In genomic region chr10:132185601-132186487, GRCh38 we compare ENCODE assay signal across 1 cellular context.
TF ChIP-seq lines count a peak whose summit lies in the region.

No MANE protein-coding gene starts in this region.

TF ChIP-seq in HepG2, 621 proteins besides CTCF, POLR2A, EP300 and RAD21 (continued from another document and continues in another):
- TF ChIP-seq, protein P1, sequence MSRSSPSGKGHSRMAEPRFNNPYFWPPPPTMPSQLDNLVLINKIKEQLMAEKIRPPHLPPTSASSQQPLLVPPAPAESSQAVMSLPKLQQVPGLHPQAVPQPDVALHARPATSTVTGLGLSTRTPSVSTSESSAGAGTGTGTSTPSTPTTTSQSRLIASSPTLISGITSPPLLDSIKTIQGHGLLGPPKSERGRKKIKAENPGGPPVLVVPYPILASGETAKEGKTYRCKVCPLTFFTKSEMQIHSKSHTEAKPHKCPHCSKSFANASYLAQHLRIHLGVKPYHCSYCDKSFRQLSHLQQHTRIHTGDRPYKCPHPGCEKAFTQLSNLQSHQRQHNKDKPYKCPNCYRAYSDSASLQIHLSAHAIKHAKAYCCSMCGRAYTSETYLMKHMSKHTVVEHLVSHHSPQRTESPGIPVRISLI (CRISPR knock-in tag; IDR thresholded peaks at IDR 0.05; ENCODE audit: borderline replicate concordance) = no peak
- no peak for TF ChIP-seq AKAP8 (CRISPR knock-in tag; IDR thresholded peaks at IDR 0.05)
- no peak for TF ChIP-seq TEAD3 (CRISPR knock-in tag; optimal IDR thresholded peaks at IDR 0.05; ENCODE audit: borderline replicate concordance)
- no peak for TF ChIP-seq ZNF883 (CRISPR knock-in tag; IDR thresholded peaks at IDR 0.05; ENCODE audit: not compliant biosample characterization)
- no peak for TF ChIP-seq ZNF382 (CRISPR knock-in tag; IDR thresholded peaks at IDR 0.05; ENCODE audit: borderline replicate concordance)
- peak; percentile 49; the same call in 1 of the 2 replicates for TF ChIP-seq MTF2 (CRISPR knock-in tag; IDR thresholded peaks at IDR 0.05; ENCODE audit: borderline replicate concordance)
- TF ChIP-seq ZNF350 (CRISPR knock-in tag; IDR thresholded peaks at IDR 0.05; ENCODE audit: borderline replicate concordance, low read depth) = no peak
- no peak for TF ChIP-seq ZMYM2 (CRISPR knock-in tag; IDR thresholded peaks at IDR 0.05)
- no peak for TF ChIP-seq ZNF737 (CRISPR knock-in tag; IDR thresholded peaks at IDR 0.05; ENCODE audit: borderline replicate concordance)
- TF ChIP-seq MATR3 (CRISPR knock-in tag; IDR thresholded peaks at IDR 0.05) = no peak
- no peak for TF ChIP-seq ZNF615 (CRISPR knock-in tag; IDR thresholded peaks at IDR 0.05; ENCODE audit: borderline replicate concordance)
- TF ChIP-seq, protein P2, sequence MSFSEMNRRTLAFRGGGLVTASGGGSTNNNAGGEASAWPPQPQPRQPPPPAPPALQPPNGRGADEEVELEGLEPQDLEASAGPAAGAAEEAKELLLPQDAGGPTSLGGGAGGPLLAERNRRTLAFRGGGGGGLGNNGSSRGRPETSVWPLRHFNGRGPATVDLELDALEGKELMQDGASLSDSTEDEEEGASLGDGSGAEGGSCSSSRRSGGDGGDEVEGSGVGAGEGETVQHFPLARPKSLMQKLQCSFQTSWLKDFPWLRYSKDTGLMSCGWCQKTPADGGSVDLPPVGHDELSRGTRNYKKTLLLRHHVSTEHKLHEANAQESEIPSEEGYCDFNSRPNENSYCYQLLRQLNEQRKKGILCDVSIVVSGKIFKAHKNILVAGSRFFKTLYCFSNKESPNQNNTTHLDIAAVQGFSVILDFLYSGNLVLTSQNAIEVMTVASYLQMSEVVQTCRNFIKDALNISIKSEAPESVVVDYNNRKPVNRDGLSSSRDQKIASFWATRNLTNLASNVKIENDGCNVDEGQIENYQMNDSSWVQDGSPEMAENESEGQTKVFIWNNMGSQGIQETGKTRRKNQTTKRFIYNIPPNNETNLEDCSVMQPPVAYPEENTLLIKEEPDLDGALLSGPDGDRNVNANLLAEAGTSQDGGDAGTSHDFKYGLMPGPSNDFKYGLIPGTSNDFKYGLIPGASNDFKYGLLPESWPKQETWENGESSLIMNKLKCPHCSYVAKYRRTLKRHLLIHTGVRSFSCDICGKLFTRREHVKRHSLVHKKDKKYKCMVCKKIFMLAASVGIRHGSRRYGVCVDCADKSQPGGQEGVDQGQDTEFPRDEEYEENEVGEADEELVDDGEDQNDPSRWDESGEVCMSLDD (CRISPR knock-in tag; IDR thresholded peaks at IDR 0.05; ENCODE audit: borderline replicate concordance) = no peak
- no peak for TF ChIP-seq ZNF317 (CRISPR knock-in tag; IDR thresholded peaks at IDR 0.05)
- TF ChIP-seq LCORL (IDR thresholded peaks at IDR 0.05) = no peak
- no peak for TF ChIP-seq LCORL (CRISPR knock-in tag; IDR thresholded peaks at IDR 0.05)
- no peak for TF ChIP-seq SATB2 (CRISPR knock-in tag; IDR thresholded peaks at IDR 0.05)
- no peak for TF ChIP-seq HES4 (CRISPR knock-in tag; IDR thresholded peaks at IDR 0.05; ENCODE audit: borderline replicate concordance)
- TF ChIP-seq NCOR1 (IDR thresholded peaks at IDR 0.05; ENCODE audit: borderline replicate concordance, low read length) = no peak
- TF ChIP-seq ZNF7 (CRISPR knock-in tag; IDR thresholded peaks at IDR 0.05) = no peak
- TF ChIP-seq POLR2AphosphoS5 (IDR thresholded peaks at IDR 0.05; ENCODE audit: low read depth, low read length) = no peak
- no peak; the same call in 1 of the 2 replicates for TF ChIP-seq MYC (CRISPR knock-in tag; IDR thresholded peaks at IDR 0.05; ENCODE audit: borderline replicate concordance)
- TF ChIP-seq ZBTB37 (CRISPR knock-in tag; IDR thresholded peaks at IDR 0.05) = no peak
- TF ChIP-seq GTF3A (CRISPR knock-in tag; conservative IDR thresholded peaks at IDR 0.05) = no peak
- no peak for TF ChIP-seq ELF1 (CRISPR knock-in tag; IDR thresholded peaks at IDR 0.05)
- no peak for TF ChIP-seq RBM39 (IDR thresholded peaks at IDR 0.05; ENCODE audit: low read depth, low read length, poor library complexity, severe bottlenecking)
- TF ChIP-seq, protein P3, sequence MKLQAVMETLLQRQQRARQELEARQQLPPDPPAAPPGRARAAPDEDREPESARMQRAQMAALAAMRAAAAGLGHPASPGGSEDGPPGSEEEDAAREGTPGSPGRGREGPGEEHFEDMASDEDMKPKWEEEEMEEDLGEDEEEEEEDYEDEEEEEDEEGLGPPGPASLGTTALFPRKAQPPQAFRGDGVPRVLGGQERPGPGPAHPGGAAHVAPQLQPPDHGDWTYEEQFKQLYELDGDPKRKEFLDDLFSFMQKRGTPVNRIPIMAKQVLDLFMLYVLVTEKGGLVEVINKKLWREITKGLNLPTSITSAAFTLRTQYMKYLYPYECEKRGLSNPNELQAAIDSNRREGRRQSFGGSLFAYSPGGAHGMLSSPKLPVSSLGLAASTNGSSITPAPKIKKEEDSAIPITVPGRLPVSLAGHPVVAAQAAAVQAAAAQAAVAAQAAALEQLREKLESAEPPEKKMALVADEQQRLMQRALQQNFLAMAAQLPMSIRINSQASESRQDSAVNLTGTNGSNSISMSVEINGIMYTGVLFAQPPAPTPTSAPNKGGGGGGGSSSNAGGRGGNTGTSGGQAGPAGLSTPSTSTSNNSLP (IDR thresholded peaks at IDR 0.05; ENCODE audit: low read depth, low read length) = no peak
- TF ChIP-seq ZBTB14 (CRISPR knock-in tag; IDR thresholded peaks at IDR 0.05) = no peak
- TF ChIP-seq MTA3 (CRISPR knock-in tag; IDR thresholded peaks at IDR 0.05) = no peak
- no peak for TF ChIP-seq ZBTB8A (CRISPR knock-in tag; IDR thresholded peaks at IDR 0.05; ENCODE audit: borderline replicate concordance, low read depth)
- no peak for TF ChIP-seq NBN (conservative IDR thresholded peaks at IDR 0.05)
- no peak for TF ChIP-seq CENPX (CRISPR knock-in tag; IDR thresholded peaks at IDR 0.05)
- TF ChIP-seq FOXA3 (CRISPR knock-in tag; IDR thresholded peaks at IDR 0.05) = no peak
- TF ChIP-seq, protein P4, sequence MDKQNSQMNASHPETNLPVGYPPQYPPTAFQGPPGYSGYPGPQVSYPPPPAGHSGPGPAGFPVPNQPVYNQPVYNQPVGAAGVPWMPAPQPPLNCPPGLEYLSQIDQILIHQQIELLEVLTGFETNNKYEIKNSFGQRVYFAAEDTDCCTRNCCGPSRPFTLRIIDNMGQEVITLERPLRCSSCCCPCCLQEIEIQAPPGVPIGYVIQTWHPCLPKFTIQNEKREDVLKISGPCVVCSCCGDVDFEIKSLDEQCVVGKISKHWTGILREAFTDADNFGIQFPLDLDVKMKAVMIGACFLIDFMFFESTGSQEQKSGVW (CRISPR knock-in tag; IDR thresholded peaks at IDR 0.05; ENCODE audit: borderline replicate concordance) = no peak
- no peak for TF ChIP-seq ZEB1 (IDR thresholded peaks at IDR 0.05; ENCODE audit: insufficient replicate concordance, low read depth)
- no peak for TF ChIP-seq TBL1XR1 (IDR thresholded peaks at IDR 0.05; ENCODE audit: borderline replicate concordance, low read length, partially characterized antibody)
- no peak for TF ChIP-seq HNF4G (IDR thresholded peaks at IDR 0.05; ENCODE audit: borderline replicate concordance, low read depth, low read length)
- TF ChIP-seq HNF4G (CRISPR knock-in tag; IDR thresholded peaks at IDR 0.05; ENCODE audit: borderline replicate concordance, low read depth) = no peak
- TF ChIP-seq, protein P5, sequence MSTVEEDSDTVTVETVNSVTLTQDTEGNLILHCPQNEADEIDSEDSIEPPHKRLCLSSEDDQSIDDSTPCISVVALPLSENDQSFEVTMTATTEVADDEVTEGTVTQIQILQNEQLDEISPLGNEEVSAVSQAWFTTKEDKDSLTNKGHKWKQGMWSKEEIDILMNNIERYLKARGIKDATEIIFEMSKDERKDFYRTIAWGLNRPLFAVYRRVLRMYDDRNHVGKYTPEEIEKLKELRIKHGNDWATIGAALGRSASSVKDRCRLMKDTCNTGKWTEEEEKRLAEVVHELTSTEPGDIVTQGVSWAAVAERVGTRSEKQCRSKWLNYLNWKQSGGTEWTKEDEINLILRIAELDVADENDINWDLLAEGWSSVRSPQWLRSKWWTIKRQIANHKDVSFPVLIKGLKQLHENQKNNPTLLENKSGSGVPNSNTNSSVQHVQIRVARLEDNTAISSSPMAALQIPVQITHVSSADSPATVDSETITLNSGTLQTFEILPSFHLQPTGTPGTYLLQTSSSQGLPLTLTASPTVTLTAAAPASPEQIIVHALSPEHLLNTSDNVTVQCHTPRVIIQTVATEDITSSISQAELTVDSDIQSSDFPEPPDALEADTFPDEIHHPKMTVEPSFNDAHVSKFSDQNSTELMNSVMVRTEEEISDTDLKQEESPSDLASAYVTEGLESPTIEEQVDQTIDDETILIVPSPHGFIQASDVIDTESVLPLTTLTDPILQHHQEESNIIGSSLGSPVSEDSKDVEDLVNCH (CRISPR knock-in tag; IDR thresholded peaks at IDR 0.05) = no peak
- TF ChIP-seq NKX3-1 (CRISPR knock-in tag; IDR thresholded peaks at IDR 0.05) = 0 out of 2 replicates have a peak, but pooled peaks have one; percentile 60
- TF ChIP-seq, protein P6, sequence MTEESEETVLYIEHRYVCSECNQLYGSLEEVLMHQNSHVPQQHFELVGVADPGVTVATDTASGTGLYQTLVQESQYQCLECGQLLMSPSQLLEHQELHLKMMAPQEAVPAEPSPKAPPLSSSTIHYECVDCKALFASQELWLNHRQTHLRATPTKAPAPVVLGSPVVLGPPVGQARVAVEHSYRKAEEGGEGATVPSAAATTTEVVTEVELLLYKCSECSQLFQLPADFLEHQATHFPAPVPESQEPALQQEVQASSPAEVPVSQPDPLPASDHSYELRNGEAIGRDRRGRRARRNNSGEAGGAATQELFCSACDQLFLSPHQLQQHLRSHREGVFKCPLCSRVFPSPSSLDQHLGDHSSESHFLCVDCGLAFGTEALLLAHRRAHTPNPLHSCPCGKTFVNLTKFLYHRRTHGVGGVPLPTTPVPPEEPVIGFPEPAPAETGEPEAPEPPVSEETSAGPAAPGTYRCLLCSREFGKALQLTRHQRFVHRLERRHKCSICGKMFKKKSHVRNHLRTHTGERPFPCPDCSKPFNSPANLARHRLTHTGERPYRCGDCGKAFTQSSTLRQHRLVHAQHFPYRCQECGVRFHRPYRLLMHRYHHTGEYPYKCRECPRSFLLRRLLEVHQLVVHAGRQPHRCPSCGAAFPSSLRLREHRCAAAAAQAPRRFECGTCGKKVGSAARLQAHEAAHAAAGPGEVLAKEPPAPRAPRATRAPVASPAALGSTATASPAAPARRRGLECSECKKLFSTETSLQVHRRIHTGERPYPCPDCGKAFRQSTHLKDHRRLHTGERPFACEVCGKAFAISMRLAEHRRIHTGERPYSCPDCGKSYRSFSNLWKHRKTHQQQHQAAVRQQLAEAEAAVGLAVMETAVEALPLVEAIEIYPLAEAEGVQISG (CRISPR knock-in tag; IDR thresholded peaks at IDR 0.05) = 0 out of 2 replicates have a peak, but pooled peaks have one; percentile 9
- no peak for TF ChIP-seq ZSCAN9 (CRISPR knock-in tag; IDR thresholded peaks at IDR 0.05; ENCODE audit: borderline replicate concordance)
- no peak for TF ChIP-seq SP4 (CRISPR knock-in tag; IDR thresholded peaks at IDR 0.05)
- no peak for TF ChIP-seq RELA (CRISPR knock-in tag; IDR thresholded peaks at IDR 0.05)
- TF ChIP-seq ZNF780A (CRISPR knock-in tag; IDR thresholded peaks at IDR 0.05) = no peak
- TF ChIP-seq KDM5A (IDR thresholded peaks at IDR 0.05; ENCODE audit: borderline replicate concordance, low read length) = no peak
- TF ChIP-seq FOXK2 (IDR thresholded peaks at IDR 0.05) = no peak
- TF ChIP-seq ZNF496 (CRISPR knock-in tag; IDR thresholded peaks at IDR 0.05; ENCODE audit: insufficient replicate concordance) = no peak
- no peak for TF ChIP-seq TAF15 (IDR thresholded peaks at IDR 0.05; ENCODE audit: low read depth, low read length, poor library complexity, severe bottlenecking)
- TF ChIP-seq IKZF1 (IDR thresholded peaks at IDR 0.05) = no peak
- no peak for TF ChIP-seq PCBP1 (IDR thresholded peaks at IDR 0.05; ENCODE audit: borderline replicate concordance, low read depth, low read length)
- TF ChIP-seq, protein P7, sequence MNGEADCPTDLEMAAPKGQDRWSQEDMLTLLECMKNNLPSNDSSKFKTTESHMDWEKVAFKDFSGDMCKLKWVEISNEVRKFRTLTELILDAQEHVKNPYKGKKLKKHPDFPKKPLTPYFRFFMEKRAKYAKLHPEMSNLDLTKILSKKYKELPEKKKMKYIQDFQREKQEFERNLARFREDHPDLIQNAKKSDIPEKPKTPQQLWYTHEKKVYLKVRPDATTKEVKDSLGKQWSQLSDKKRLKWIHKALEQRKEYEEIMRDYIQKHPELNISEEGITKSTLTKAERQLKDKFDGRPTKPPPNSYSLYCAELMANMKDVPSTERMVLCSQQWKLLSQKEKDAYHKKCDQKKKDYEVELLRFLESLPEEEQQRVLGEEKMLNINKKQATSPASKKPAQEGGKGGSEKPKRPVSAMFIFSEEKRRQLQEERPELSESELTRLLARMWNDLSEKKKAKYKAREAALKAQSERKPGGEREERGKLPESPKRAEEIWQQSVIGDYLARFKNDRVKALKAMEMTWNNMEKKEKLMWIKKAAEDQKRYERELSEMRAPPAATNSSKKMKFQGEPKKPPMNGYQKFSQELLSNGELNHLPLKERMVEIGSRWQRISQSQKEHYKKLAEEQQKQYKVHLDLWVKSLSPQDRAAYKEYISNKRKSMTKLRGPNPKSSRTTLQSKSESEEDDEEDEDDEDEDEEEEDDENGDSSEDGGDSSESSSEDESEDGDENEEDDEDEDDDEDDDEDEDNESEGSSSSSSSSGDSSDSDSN (CRISPR knock-in tag; IDR thresholded peaks at IDR 0.05) = no peak
